Comparison of ENCODE assay signal across 8 cellular contexts in genomic region chr11:65047581-65048422, GRCh38. TPM values are rescaled to one million over a fixed set of nuclear protein-coding genes. Genes with fewer than 3 reads are reported as not detected.
DNase-seq lines count a peak whose midpoint lies in the region; TF ChIP-seq lines count a peak whose summit lies in the region.
"Had no signal": no experiment of that assay in that cellular context is flagged by ENCODE, and none has a peak within 500 bp of the region (broad histone marks: within the 10 kb centered on the region; RNA-seq: fewer than 3 reads in every experiment).

No MANE protein-coding gene starts in this region.

- peaks cover 1% of the 10 kb centered on the region for H3K27me3 Mint-ChIP-seq in endothelial cell (ENCODE audit: unreplicated experiment)

- no peaks in the 10 kb centered on the region for H3K9me3 Mint-ChIP-seq in endothelial cell (ENCODE audit: unreplicated experiment)

- H3K4me1 ChIP-seq in right atrium auricular region, result peaks cover 0 to 32% of the 10 kb centered on the region in 2 donors
- peaks cover 0 to 32% (median 31%) of the 10 kb centered on the region in 5 donors for H3K4me1 ChIP-seq in subcutaneous abdominal adipose tissue (ENCODE audit: control insufficient read depth in 5 of 5, insufficient read depth in 5 of 5, low read length in 5 of 5)

- no peaks in the 10 kb centered on the region for H3K36me3 ChIP-seq in right atrium auricular region
- peaks cover 0 to 22% (median 16%) of the 10 kb centered on the region in 5 donors for H3K36me3 ChIP-seq in subcutaneous abdominal adipose tissue (ENCODE audit: control insufficient read depth in 5 of 5, insufficient read depth in 5 of 5, low read length in 5 of 5)

- H3K27ac ChIP-seq in right atrium auricular region (peak overlapping the region in 1 of 2 donors; percentile 40), subcutaneous abdominal adipose tissue (ENCODE audit: low read depth, low read length) (no peak overlapping the region)

- peak; percentile 36 for DNase-seq in activated T-cell treated with anti-CD3 and anti-CD28 coated beads, Interleukin-2, amount 50 U/mL, for 1 hour
- peak; percentile 59 for DNase-seq in right atrium auricular region (ENCODE audit: low spot score)
- no peak for DNase-seq in DMS79 (lab: John Stamatoyannopoulos, UW)
- no peak for DNase-seq in endothelial cell (ENCODE audit: low spot score)
- no peak for DNase-seq in NCI-H146 treated with DMSO at 0.1 percent for 48 hours (lab: John Stamatoyannopoulos, UW; ENCODE audit: unreplicated experiment)
- DNase-seq: central memory CD4-positive, alpha-beta T cell had no signal

- TF ChIP-seq CTCF in right atrium auricular region (IDR thresholded peaks at IDR 0.05) (no peak), endothelial cell (IDR thresholded peaks at IDR 0.05; ENCODE audit: unreplicated experiment) (no peak)

- peaks cover 9% of the 10 kb centered on the region for H3K36me3 Mint-ChIP-seq in endothelial cell (ENCODE audit: low read depth, unreplicated experiment)

- peak overlapping the region; percentile 42 to 60 for H3K4me3 ChIP-seq in right atrium auricular region
- H3K4me3 ChIP-seq in subcutaneous abdominal adipose tissue (ENCODE audit: low read depth in 1 of 5, low read length in 5 of 5), result peak overlapping the region; percentile 42 to 71 (median 66)

- H3K9ac ChIP-seq in subcutaneous abdominal adipose tissue (ENCODE audit: low read length in 5 of 5), result peak overlapping the region in 4 of 5 donors; percentile 38 to 77 (median 56)

- no peak overlapping the region for H3K4me3 Mint-ChIP-seq in endothelial cell (ENCODE audit: unreplicated experiment)

- H3K27me3 ChIP-seq in right atrium auricular region (no peaks in the 10 kb centered on the region), subcutaneous abdominal adipose tissue (ENCODE audit: control insufficient read depth in 5 of 5, insufficient read depth in 4 of 5, low read length in 5 of 5) (peaks cover 0 to 4% (median 0%) of the 10 kb centered on the region in 5 donors)

- H3K4me1 Mint-ChIP-seq in endothelial cell (ENCODE audit: unreplicated experiment), result peaks cover 4% of the 10 kb centered on the region

- H3K9me3 ChIP-seq in right atrium auricular region (no peaks in the 10 kb centered on the region), subcutaneous abdominal adipose tissue (ENCODE audit: control insufficient read depth in 5 of 5, low read length in 5 of 5) (no peaks in the 10 kb centered on the region)

- H3K27ac Mint-ChIP-seq in endothelial cell (ENCODE audit: unreplicated experiment), result no peak overlapping the region

RNA-seq across cellular contexts. Expression of gene SAC3D1, which starts 6.8 kb away (rescaled TPM):
- total RNA-seq in right atrium auricular region, result 1 to 10 TPM; 5.4 to 6.8 TPM
- 4.8 TPM for total RNA-seq in endothelial cell (ENCODE audit: unreplicated experiment)

RNA-seq across cellular contexts. Expression of gene NAALADL1, which starts 10.6 kb away (rescaled TPM):
- total RNA-seq in right atrium auricular region (10 to 100 TPM in 1 of 2 donors, 1 to 10 TPM in 1; 6.0 to 18.9 TPM), endothelial cell (ENCODE audit: unreplicated experiment) (not detected)
- total RNA-seq: HT1080 had no signal

RNA-seq across cellular contexts. Expression of gene SNX15, which starts 20.6 kb away (rescaled TPM):
- total RNA-seq in right atrium auricular region (10 to 100 TPM; 19.4 to 21.8 TPM), endothelial cell (ENCODE audit: unreplicated experiment) (19.4 TPM)

RNA-seq across cellular contexts. Expression of gene ARL2, which starts 33.8 kb away (rescaled TPM):
- 100 to 1,000 TPM; 155 to 207 TPM for total RNA-seq in right atrium auricular region
- total RNA-seq in endothelial cell (ENCODE audit: unreplicated experiment), result 66.4 TPM

RNA-seq across cellular contexts. Expression of gene CDCA5, which starts 36.0 kb away (rescaled TPM):
- total RNA-seq in right atrium auricular region (under 1 TPM; 0.16 to 0.52 TPM), endothelial cell (ENCODE audit: unreplicated experiment) (14.8 TPM)

Comparison
In these comparisons a context has a peak if more than half of its experiments do, and no peak if none do; other contexts are left out.
1. DNase-seq: peak in activated T-cell treated with anti-CD3 and anti-CD28 coated beads, Interleukin-2, amount 50 U/mL, for 1 hour (single experiment) and right atrium auricular region (single experiment); none in DMS79 (single experiment), endothelial cell (single experiment) and NCI-H146 treated with DMSO at 0.1 percent for 48 hours (single experiment).